ENCODE assay signal across 8 cellular contexts in the genomic region with DNA sequence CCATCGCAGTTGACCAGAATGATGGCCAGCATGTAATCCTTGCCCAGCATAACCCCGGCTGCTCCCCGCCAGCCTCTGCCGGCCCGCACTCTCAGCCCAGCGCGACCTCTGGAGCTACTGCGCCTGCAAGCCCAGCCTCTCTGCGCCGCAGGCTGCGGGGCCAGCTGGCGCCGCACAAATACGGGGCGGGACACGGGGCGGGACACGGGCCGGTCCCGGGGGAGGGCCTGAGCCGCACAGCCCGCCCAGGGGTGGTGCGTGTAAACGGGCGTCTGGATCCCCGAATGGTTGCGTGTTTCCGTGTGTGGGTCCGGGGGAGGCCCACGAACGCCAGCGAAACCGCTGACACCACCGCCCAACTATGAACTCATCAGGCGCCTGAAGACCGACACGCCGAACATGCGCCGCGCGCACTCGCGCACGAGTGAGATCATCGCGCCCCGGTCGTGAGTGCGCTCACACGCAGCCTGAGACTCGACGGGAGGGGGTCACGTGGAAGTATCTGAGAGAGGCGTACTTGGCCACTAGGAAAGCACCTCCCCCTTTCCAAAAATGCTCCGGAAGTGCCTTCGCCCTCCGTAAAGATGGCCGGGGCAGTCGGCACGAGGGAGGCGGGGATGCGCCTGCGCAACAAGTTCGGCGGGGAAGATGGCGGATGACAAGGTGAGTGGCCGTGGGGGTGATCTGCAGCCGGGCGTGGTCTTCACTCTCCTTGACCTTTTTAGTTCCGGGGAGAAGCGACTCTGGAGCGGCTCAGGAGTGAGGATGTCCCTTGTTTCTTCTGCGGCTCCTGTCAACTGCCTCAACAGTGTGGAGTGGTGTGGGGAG. TPM values are rescaled to one million over a fixed set of nuclear protein-coding genes. Genes with fewer than 3 reads are reported as not detected.
DNase-seq lines count a peak whose midpoint lies in the region; ATAC-seq and TF ChIP-seq lines count a peak whose summit lies in the region.

A gene with protein sequence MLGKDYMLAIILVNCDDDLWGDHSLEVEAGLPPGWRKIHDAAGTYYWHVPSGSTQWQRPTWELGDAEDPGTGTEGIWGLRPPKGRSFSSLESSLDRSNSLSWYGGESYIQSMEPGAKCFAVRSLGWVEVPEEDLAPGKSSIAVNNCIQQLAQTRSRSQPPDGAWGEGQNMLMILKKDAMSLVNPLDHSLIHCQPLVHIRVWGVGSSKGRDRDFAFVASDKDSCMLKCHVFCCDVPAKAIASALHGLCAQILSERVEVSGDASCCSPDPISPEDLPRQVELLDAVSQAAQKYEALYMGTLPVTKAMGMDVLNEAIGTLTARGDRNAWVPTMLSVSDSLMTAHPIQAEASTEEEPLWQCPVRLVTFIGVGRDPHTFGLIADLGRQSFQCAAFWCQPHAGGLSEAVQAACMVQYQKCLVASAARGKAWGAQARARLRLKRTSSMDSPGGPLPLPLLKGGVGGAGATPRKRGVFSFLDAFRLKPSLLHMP (minus strand): TSS at position 403 of the 828 bp plus-strand sequence. CDS start 353 bp downstream, at position 50.
A gene with protein sequence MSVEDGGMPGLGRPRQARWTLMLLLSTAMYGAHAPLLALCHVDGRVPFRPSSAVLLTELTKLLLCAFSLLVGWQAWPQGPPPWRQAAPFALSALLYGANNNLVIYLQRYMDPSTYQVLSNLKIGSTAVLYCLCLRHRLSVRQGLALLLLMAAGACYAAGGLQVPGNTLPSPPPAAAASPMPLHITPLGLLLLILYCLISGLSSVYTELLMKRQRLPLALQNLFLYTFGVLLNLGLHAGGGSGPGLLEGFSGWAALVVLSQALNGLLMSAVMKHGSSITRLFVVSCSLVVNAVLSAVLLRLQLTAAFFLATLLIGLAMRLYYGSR (plus strand): TSS at position 633 of the 828 bp plus-strand sequence. CDS start 2,342 bp downstream, outside the sequence.

- H3K79me2 ChIP-seq in SU-DHL-6 (ENCODE audit: insufficient read depth, low read length): peaks cover 15% of the 10 kb centered on the region; the same call in 1 of the 2 replicates

- ATAC-seq in HG02642 (IDR thresholded peaks at IDR 0.05; ENCODE audit: poor library complexity, unreplicated experiment): peak; percentile 89
- ATAC-seq in activated naive CD8-positive, alpha-beta T cell treated with anti-CD3 and anti-CD28 coated beads, Interleukin-2, amount 10 ng/mL, durations not matched to agents 7 days and 5 days (ENCODE audit: low read depth): peak; percentile 93

- under 1% methylated on average over 74 of the region's 74 CpGs for WGBS in thymus

- H3K27ac Mint-ChIP-seq in activated naive CD8-positive, alpha-beta T cell treated with anti-CD3 and anti-CD28 coated beads, Interleukin-2, amount 10 ng/mL, durations not matched to agents 7 days and 5 days: peak within 1 kb of the TSS; percentile 98
- H3K27ac Mint-ChIP-seq in osteocyte (ENCODE audit: unreplicated experiment): peak within 1 kb of the TSS; percentile 93

- peak within 1 kb of the TSS; percentile 71 for H3K4me2 ChIP-seq in SU-DHL-6 (ENCODE audit: low read depth, low read length, poor library complexity, severe bottlenecking)

- CTCF ChIA-PET in GM10248 (lab: Yijun Ruan, JAX): interaction anchor here (1.0 to 5.9 kb wide), 4 partner anchors 12 to 71 kb away, joined by 3 to 25 read pairs (median 4); no protein-coding TSS in a partner anchor

- H4K20me1 ChIP-seq in SU-DHL-6 (ENCODE audit: low read depth, low read length): no peaks in the 10 kb centered on the region

- H3K4me3 Mint-ChIP-seq in activated naive CD8-positive, alpha-beta T cell treated with anti-CD3 and anti-CD28 coated beads, Interleukin-2, amount 10 ng/mL, durations not matched to agents 7 days and 5 days: peak within 1 kb of the TSS; percentile 89
- H3K4me3 Mint-ChIP-seq in osteocyte (ENCODE audit: unreplicated experiment): peak within 1 kb of the TSS; percentile 95

- H3K9me3 Mint-ChIP-seq in activated naive CD8-positive, alpha-beta T cell treated with anti-CD3 and anti-CD28 coated beads, Interleukin-2, amount 10 ng/mL, durations not matched to agents 7 days and 5 days: no peaks in the 10 kb centered on the region
- H3K9me3 Mint-ChIP-seq in osteocyte (ENCODE audit: unreplicated experiment): no peaks in the 10 kb centered on the region

- H3K27me3 ChIP-seq in SU-DHL-6 (ENCODE audit: low read length) (no peaks in the 10 kb centered on the region), thymus (ENCODE audit: control insufficient read depth, insufficient read depth) (no peaks in the 10 kb centered on the region)

- no peaks in the 10 kb centered on the region for H3K27me3 Mint-ChIP-seq in activated naive CD8-positive, alpha-beta T cell treated with anti-CD3 and anti-CD28 coated beads, Interleukin-2, amount 10 ng/mL, durations not matched to agents 7 days and 5 days
- no peaks in the 10 kb centered on the region for H3K27me3 Mint-ChIP-seq in osteocyte (ENCODE audit: unreplicated experiment)

- peak within 1 kb of the TSS; percentile 85 for H2AFZ ChIP-seq in SU-DHL-6 (ENCODE audit: low read depth, low read length, severe bottlenecking)

- H3K4me1 ChIP-seq in thymus (ENCODE audit: control insufficient read depth, insufficient read depth, low read length): peaks cover 22% of the 10 kb centered on the region

- no peaks in the 10 kb centered on the region for H3K9me3 ChIP-seq in SU-DHL-6 (ENCODE audit: insufficient read depth, low read length)
- H3K9me3 ChIP-seq in thymus (ENCODE audit: control insufficient read depth): no peaks in the 10 kb centered on the region

- intact Hi-C loops in head of caudate nucleus (cut with DNase I): loop anchor here (5.0 to 10.0 kb wide), 3 partner anchors 73 to 130 kb away; a partner anchor contains a TSS

- H3K27ac ChIP-seq in SU-DHL-6 (ENCODE audit: low read depth, low read length) (peak within 1 kb of the TSS; percentile 34), thymus (ENCODE audit: low read depth) (peak within 1 kb of the TSS; percentile 92)

- H3K4me3 ChIP-seq in SU-DHL-6 (ENCODE audit: insufficient read depth, low read length, poor library complexity, severe bottlenecking) (peak within 1 kb of the TSS; percentile 72), thymus (ENCODE audit: low read length) (peak within 1 kb of the TSS; percentile 69)

- no peaks in the 10 kb centered on the region for H3K9me2 ChIP-seq in SU-DHL-6 (replicated peaks; ENCODE audit: insufficient read depth, low read length)

- no peaks in the 10 kb centered on the region for H3K36me3 ChIP-seq in SU-DHL-6 (ENCODE audit: low read length)
- peaks cover 19% of the 10 kb centered on the region for H3K36me3 ChIP-seq in thymus (ENCODE audit: control insufficient read depth, insufficient read depth)

- H3K9ac ChIP-seq in SU-DHL-6 (ENCODE audit: low read length): peak within 1 kb of the TSS; percentile 82

- peak; percentile 96 for DNase-seq in GM10248 (ENCODE audit: extremely low spot score)
- peak; percentile 84 for DNase-seq in NCI-H128 (lab: John Stamatoyannopoulos, UW; ENCODE audit: unreplicated experiment)
- DNase-seq in activated naive CD8-positive, alpha-beta T cell treated with anti-CD3 and anti-CD28 coated beads, Interleukin-2, amount 10 ng/mL, durations not matched to agents 7 days and 5 days: peak; percentile 93
- peak; percentile 94 to 99 (median 98) for DNase-seq in head of caudate nucleus
- peak; percentile 99 for DNase-seq in osteocyte (ENCODE audit: extremely low spot score, unreplicated experiment)

- POLR2A ChIA-PET in GM10248 (lab: Yijun Ruan, JAX): interaction anchor here (0.7 to 3.3 kb wide), 2 partner anchors 16 to 146 kb away, joined by 3 to 18 read pairs; a partner anchor contains a TSS
- POLR2A ChIA-PET in activated naive CD8-positive, alpha-beta T cell treated with anti-CD3 and anti-CD28 coated beads, Interleukin-2, amount 10 ng/mL, durations not matched to agents 7 days and 5 days (lab: Charles Lee): interaction anchor here (0.9 to 2.7 kb wide), 7 partner anchors 13 to 163 kb away, joined by 3 to 23 read pairs (median 4); a partner anchor contains a TSS

- no peak for TF ChIP-seq CTCF in GM10248 (IDR thresholded peaks at IDR 0.05; ENCODE audit: control extremely low read depth, extremely low read depth, low read depth, missing control alignments)
- TF ChIP-seq CTCF in SU-DHL-6 (IDR thresholded peaks at IDR 0.05; ENCODE audit: insufficient read depth, low read length, poor library complexity, severe bottlenecking): no peak
- no peak for TF ChIP-seq CTCF in osteocyte (IDR thresholded peaks at IDR 0.05)

- H3K4me1 Mint-ChIP-seq in activated naive CD8-positive, alpha-beta T cell treated with anti-CD3 and anti-CD28 coated beads, Interleukin-2, amount 10 ng/mL, durations not matched to agents 7 days and 5 days: peaks cover 39% of the 10 kb centered on the region
- H3K4me1 Mint-ChIP-seq in osteocyte (ENCODE audit: unreplicated experiment): peaks cover 36% of the 10 kb centered on the region

- peaks cover 22% of the 10 kb centered on the region for H3K36me3 Mint-ChIP-seq in activated naive CD8-positive, alpha-beta T cell treated with anti-CD3 and anti-CD28 coated beads, Interleukin-2, amount 10 ng/mL, durations not matched to agents 7 days and 5 days
- H3K36me3 Mint-ChIP-seq in osteocyte (ENCODE audit: unreplicated experiment): peaks cover 21% of the 10 kb centered on the region

- no peaks in the 10 kb centered on the region for H3F3A ChIP-seq in SU-DHL-6 (ENCODE audit: insufficient read depth)

RNA-seq across cellular contexts. Expression of the first gene that starts in this region (rescaled TPM):
- total RNA-seq in activated naive CD8-positive, alpha-beta T cell treated with anti-CD3 and anti-CD28 coated beads, Interleukin-2, amount 10 ng/mL, durations not matched to agents 7 days and 5 days: 10 to 100 TPM; 41.3 to 47.7 TPM
- total RNA-seq in osteocyte: 62.3 and 70.7 TPM in 2 replicates
- 51.2 TPM for polyA plus RNA-seq in thymus

RNA-seq across cellular contexts. Expression of the second gene that starts in this region (rescaled TPM):
- total RNA-seq in activated naive CD8-positive, alpha-beta T cell treated with anti-CD3 and anti-CD28 coated beads, Interleukin-2, amount 10 ng/mL, durations not matched to agents 7 days and 5 days: 10 to 100 TPM; 80.8 to 94.0 TPM
- total RNA-seq in osteocyte: 79.6 and 80.9 TPM in 2 replicates
- polyA plus RNA-seq in thymus: 28.0 TPM

Comparison
In these comparisons a context has a peak if more than half of its experiments do, and no peak if none do; other contexts are left out.
1. Peak in every context shown above with its lines: DNase-seq, ATAC-seq, H3K4me3 ChIP-seq and H3K27ac ChIP-seq.